Comparison of ENCODE assay signal across 1 cellular context in the genomic region with DNA sequence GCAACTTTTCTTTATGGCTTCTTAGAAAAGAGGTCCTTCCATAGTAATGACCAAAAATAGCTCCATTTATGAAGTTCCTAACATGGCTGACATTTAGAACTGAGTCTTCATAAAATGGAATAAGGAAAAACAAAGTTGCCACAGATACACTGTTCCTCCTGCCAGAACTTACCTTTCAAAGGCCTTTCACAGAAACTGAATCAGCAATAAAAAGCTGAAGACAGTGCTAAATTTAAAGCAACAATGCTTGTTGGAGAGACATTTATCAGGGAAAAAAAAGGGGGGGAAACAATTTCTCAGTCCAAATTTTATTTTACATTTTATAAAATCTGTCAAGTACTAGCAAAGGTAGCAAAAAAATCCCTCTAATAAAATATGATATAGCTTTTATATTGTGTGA.
TF ChIP-seq lines count a peak whose summit lies in the region.

No MANE protein-coding gene starts in this region.

TF ChIP-seq in IMR-90, 13 proteins besides CTCF, POLR2A, EP300 and RAD21:
- 0 out of 2 replicates have a peak, but pooled peaks have one; percentile 12 for TF ChIP-seq MAFK (IDR thresholded peaks at IDR 0.05; ENCODE audit: low read depth, low read length)
- TF ChIP-seq, protein P1, sequence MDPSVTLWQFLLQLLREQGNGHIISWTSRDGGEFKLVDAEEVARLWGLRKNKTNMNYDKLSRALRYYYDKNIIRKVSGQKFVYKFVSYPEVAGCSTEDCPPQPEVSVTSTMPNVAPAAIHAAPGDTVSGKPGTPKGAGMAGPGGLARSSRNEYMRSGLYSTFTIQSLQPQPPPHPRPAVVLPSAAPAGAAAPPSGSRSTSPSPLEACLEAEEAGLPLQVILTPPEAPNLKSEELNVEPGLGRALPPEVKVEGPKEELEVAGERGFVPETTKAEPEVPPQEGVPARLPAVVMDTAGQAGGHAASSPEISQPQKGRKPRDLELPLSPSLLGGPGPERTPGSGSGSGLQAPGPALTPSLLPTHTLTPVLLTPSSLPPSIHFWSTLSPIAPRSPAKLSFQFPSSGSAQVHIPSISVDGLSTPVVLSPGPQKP (IDR thresholded peaks at IDR 0.05; ENCODE audit: borderline replicate concordance, low read depth, low read length), result no peak
